ENCODE assay signal across 8 cellular contexts in genomic region chr4:154618708-154619315, GRCh38. TPM values are rescaled to one million over a fixed set of nuclear protein-coding genes. Genes with fewer than 3 reads are reported as not detected.
DNase-seq lines count a peak whose midpoint lies in the region; ATAC-seq and TF ChIP-seq lines count a peak whose summit lies in the region.

No MANE protein-coding gene starts in this region.

- H3K9me3 ChIP-seq in right cardiac atrium (ENCODE audit: control insufficient read depth, low read length), result no peaks in the 10 kb centered on the region
- H3K9me3 ChIP-seq in smooth muscle cell (replicated peaks; ENCODE audit: low read depth), result no peaks in the 10 kb centered on the region

- no peak overlapping the region for H3K27ac Mint-ChIP-seq in activated naive CD8-positive, alpha-beta T cell treated with anti-CD3 and anti-CD28 coated beads, Interleukin-2, amount 50 U/mL, for 24 hours

- DNase-seq in ELR (ENCODE audit: low read depth) (peak; percentile 55), GM20000 (ENCODE audit: low spot score) (peak; percentile 66), RWPE1 (ENCODE audit: low spot score) (peak; percentile 52), right cardiac atrium (peak in 2 of 3 donors; percentile 34 to 68), smooth muscle cell (lab: John Stamatoyannopoulos, UW; ENCODE audit: unreplicated experiment) (no peak)
- DNase-seq in activated naive CD8-positive, alpha-beta T cell treated with anti-CD3 and anti-CD28 coated beads, Interleukin-2, amount 50 U/mL, for 24 hours, result peak; percentile 62
- no peak for DNase-seq in NK-92 treated with Interleukin-12 subunit alpha and Interleukin-12 subunit beta, amount 100 ng/mL, for 24 hours (lab: John Stamatoyannopoulos, UW)

- no peak overlapping the region for H3K4me3 Mint-ChIP-seq in activated naive CD8-positive, alpha-beta T cell treated with anti-CD3 and anti-CD28 coated beads, Interleukin-2, amount 50 U/mL, for 24 hours

- no peaks in the 10 kb centered on the region for H4K20me1 ChIP-seq in smooth muscle cell (ENCODE audit: low read depth)

- no peak overlapping the region for H3K4me2 ChIP-seq in smooth muscle cell

- H3K9ac ChIP-seq in smooth muscle cell (ENCODE audit: low read depth), result no peak overlapping the region

- POLR2A ChIA-PET in RWPE1 (lab: Yijun Ruan, JAX; ENCODE audit: low non-redundant PET), result no interaction called here

- peaks cover 3% of the 10 kb centered on the region for H3K27me3 Mint-ChIP-seq in activated naive CD8-positive, alpha-beta T cell treated with anti-CD3 and anti-CD28 coated beads, Interleukin-2, amount 50 U/mL, for 24 hours

- intact Hi-C loops in right cardiac atrium (cut with DNase I), result loop anchor here in 2 of 4 donors (5.0 kb wide), 2 partner anchors 62 to 67 kb away; partner anchors contain the start of gene PLRG1 (in 1 of the 2)

- H3K27ac ChIP-seq in RWPE1 (no peak overlapping the region), right cardiac atrium (ENCODE audit: low read length) (no peak overlapping the region), smooth muscle cell (ENCODE audit: low read depth) (no peak overlapping the region)

- H3K9me3 Mint-ChIP-seq in activated naive CD8-positive, alpha-beta T cell treated with anti-CD3 and anti-CD28 coated beads, Interleukin-2, amount 50 U/mL, for 24 hours, result no peaks in the 10 kb centered on the region

- no peak overlapping the region for H2AFZ ChIP-seq in smooth muscle cell (ENCODE audit: low read depth)

- H3K4me3 ChIP-seq in right cardiac atrium (ENCODE audit: low read length), result no peak overlapping the region
- H3K4me3 ChIP-seq in smooth muscle cell, result no peak overlapping the region

- no peaks in the 10 kb centered on the region for H3K36me3 Mint-ChIP-seq in activated naive CD8-positive, alpha-beta T cell treated with anti-CD3 and anti-CD28 coated beads, Interleukin-2, amount 50 U/mL, for 24 hours (ENCODE audit: low read depth)

- H3K79me2 ChIP-seq in smooth muscle cell (ENCODE audit: low read depth), result no peaks in the 10 kb centered on the region

- 34% methylated on average over 4 of the region's 4 CpGs for WGBS in right cardiac atrium
- 35% methylated on average over 4 of the region's 4 CpGs for WGBS in smooth muscle cell (ENCODE audit: low lambda C conversion rate)

- CTCF ChIA-PET in RWPE1 (lab: Yijun Ruan, JAX), result interaction anchor here (0.6 to 9.0 kb wide), 17 partner anchors 15 to 911 kb away, joined by 3 to 62 read pairs (median 5); partner anchors contain the start of genes FGB and PLRG1

- H3K4me1 Mint-ChIP-seq in activated naive CD8-positive, alpha-beta T cell treated with anti-CD3 and anti-CD28 coated beads, Interleukin-2, amount 50 U/mL, for 24 hours, result peaks cover 6% of the 10 kb centered on the region

- no peaks in the 10 kb centered on the region for H3K4me1 ChIP-seq in right cardiac atrium (ENCODE audit: control insufficient read depth, insufficient read depth, low read length)
- H3K4me1 ChIP-seq in smooth muscle cell (ENCODE audit: low read depth), result no peaks in the 10 kb centered on the region

- H3K27me3 ChIP-seq in right cardiac atrium (ENCODE audit: control insufficient read depth, insufficient read depth) (no peaks in the 10 kb centered on the region), smooth muscle cell (ENCODE audit: low read depth) (no peaks in the 10 kb centered on the region)

- no peaks in the 10 kb centered on the region for H3F3A ChIP-seq in smooth muscle cell (ENCODE audit: low read depth)

- ATAC-seq in HG03521 (IDR thresholded peaks at IDR 0.05; ENCODE audit: unreplicated experiment) (peak; percentile 58), right cardiac atrium (peak in 1 of 2 donors; percentile 40)
- peak; percentile 61 for ATAC-seq in activated naive CD8-positive, alpha-beta T cell treated with anti-CD3 and anti-CD28 coated beads, Interleukin-2, amount 50 U/mL, for 24 hours

- TF ChIP-seq CTCF in GM20000 (IDR thresholded peaks at IDR 0.05; ENCODE audit: extremely low read depth, missing control alignments) (peak; percentile 61), RWPE1 (conservative IDR thresholded peaks at IDR 0.05; ENCODE audit: low read depth) (peak; percentile 67), smooth muscle cell (IDR thresholded peaks at IDR 0.05; ENCODE audit: borderline replicate concordance, insufficient read depth, poor library complexity, severe bottlenecking) (peak; percentile 68)

- H3K36me3 ChIP-seq in smooth muscle cell (ENCODE audit: low read depth), result no peaks in the 10 kb centered on the region

RNA-seq across cellular contexts. Expression of gene FGG, which starts 6.4 kb away (rescaled TPM):
- total RNA-seq in right cardiac atrium (1 to 10 TPM in 1 of 4 donors, not detected in 3; 1.8 TPM), smooth muscle cell (not detected in 2 replicates)
- polyA plus RNA-seq in right cardiac atrium (0.45 TPM), smooth muscle cell (0.77 and 1.1 TPM in 2 replicates)

RNA-seq across cellular contexts. Expression of gene FGA, which starts 28.3 kb away (rescaled TPM):
- total RNA-seq in right cardiac atrium, result 1 to 10 TPM in 1 of 4 donors, not detected in 3; 2.1 TPM
- 0.32 TPM for polyA plus RNA-seq in right cardiac atrium
- 0.04 TPM in 1 of 2 replicates, not detected in the other for total RNA-seq in smooth muscle cell
- 0.21 and 0.41 TPM in 2 replicates for polyA plus RNA-seq in smooth muscle cell

RNA-seq across cellular contexts. Expression of gene FGB, which starts 56.0 kb away (rescaled TPM):
- 1 to 10 TPM in 1 of 4 donors, not detected in 3; 1.8 TPM for total RNA-seq in right cardiac atrium
- 0.38 TPM for polyA plus RNA-seq in right cardiac atrium
- not detected in 2 replicates for total RNA-seq in smooth muscle cell
- 1.1 and 1.3 TPM in 2 replicates for polyA plus RNA-seq in smooth muscle cell

Comparison
In these comparisons a context has a peak if more than half of its experiments do, and no peak if none do; other contexts are left out.
1. DNase-seq: peak in ELR (single experiment), GM20000 (single experiment), RWPE1 (single experiment), activated naive CD8-positive, alpha-beta T cell treated with anti-CD3 and anti-CD28 coated beads, Interleukin-2, amount 50 U/mL, for 24 hours (single experiment) and right cardiac atrium (2 of 3); none in smooth muscle cell (single experiment) and NK-92 treated with Interleukin-12 subunit alpha and Interleukin-12 subunit beta, amount 100 ng/mL, for 24 hours (single experiment).
2. Peak in every context shown above with its lines, with median percentiles within 50 percentile points of each other: CTCF ChIP-seq.